In genomic region chr11:92168936-92169335, GRCh38 we compare ENCODE assay signal across 38 cellular contexts. TPM values are rescaled to one million over a fixed set of nuclear protein-coding genes. Genes with fewer than 3 reads are reported as not detected.
"Had no signal": no experiment of that assay in that cellular context is flagged by ENCODE, and none has a peak within 500 bp of the region (broad histone marks: within the 10 kb centered on the region; RNA-seq: fewer than 3 reads in every experiment).

No MANE protein-coding gene starts in this region.

- H3K27me3 Mint-ChIP-seq: activated CD4-positive, alpha-beta memory T cell treated with anti-CD3 and anti-CD28 coated beads, Interleukin-2, amount 10 ng/mL, durations not matched to agents 7 days and 5 days; activated CD4-positive, alpha-beta T cell treated with anti-CD3 and anti-CD28 coated beads for 36 hours; activated CD4-positive, alpha-beta T cell treated with anti-CD3 and anti-CD28 coated beads, Interleukin-2, amount 10 ng/mL, durations not matched to agents 7 days and 5 days; activated CD8-positive, alpha-beta memory T cell treated with anti-CD3 and anti-CD28 coated beads, Interleukin-2, amount 10 ng/mL, durations not matched to agents 7 days and 5 days; activated naive CD4-positive, alpha-beta T cell treated with anti-CD3 and anti-CD28 coated beads, Interleukin-2, amount 10 ng/mL, durations not matched to agents 7 days and 5 days; activated naive CD4-positive, alpha-beta T cell treated with anti-CD3 and anti-CD28 coated beads, Interleukin-2, amount 50 U/mL, for 24 hours; activated naive CD8-positive, alpha-beta T cell; activated naive CD8-positive, alpha-beta T cell treated with anti-CD3 and anti-CD28 coated beads, Interleukin-2, amount 10 ng/mL, durations not matched to agents 7 days and 5 days; activated naive CD8-positive, alpha-beta T cell treated with anti-CD3 and anti-CD28 coated beads, Interleukin-2, amount 50 U/mL, for 24 hours; activated T-cell treated with anti-CD3 and anti-CD28 coated beads, Interleukin-2, amount 50 U/mL, for 24 hours; central memory CD8-positive, alpha-beta T cell had no signal

- H3K4me3 ChIP-seq: ascending aorta, cardiac muscle cell had no signal

- DNase-seq: activated CD4-positive, alpha-beta memory T cell treated with anti-CD3 and anti-CD28 coated beads, Interleukin-2, amount 10 ng/mL, durations not matched to agents 7 days and 5 days; activated CD4-positive, alpha-beta T cell treated with anti-CD3 and anti-CD28 coated beads for 1 hour; activated CD4-positive, alpha-beta T cell treated with anti-CD3 and anti-CD28 coated beads for 36 hours; activated CD4-positive, alpha-beta T cell treated with anti-CD3 and anti-CD28 coated beads for 48 hours; activated CD4-positive, alpha-beta T cell treated with anti-CD3 and anti-CD28 coated beads, Interleukin-2, amount 10 ng/mL, durations not matched to agents 7 days and 5 days; activated CD4-positive, alpha-beta T cell treated with anti-CD3 and anti-CD28 coated beads, Interleukin-2, amount 50 U/mL, for 48 hours; activated CD4-positive, CD25-positive, alpha-beta regulatory T cell; activated CD8-positive, alpha-beta memory T cell treated with anti-CD3 and anti-CD28 coated beads for 24 hours; activated CD8-positive, alpha-beta memory T cell treated with anti-CD3 and anti-CD28 coated beads, Interleukin-2, amount 10 ng/mL, durations not matched to agents 7 days and 5 days; activated CD8-positive, alpha-beta memory T cell treated with anti-CD3 and anti-CD28 coated beads, Interleukin-2, amount 50 U/mL, for 48 hours; activated CD8-positive, alpha-beta T cell treated with anti-CD3 and anti-CD28 coated beads, Interleukin-2, amount 10 ng/mL, durations not matched to agents 7 days and 5 days; activated effector memory CD4-positive, alpha-beta T cell treated with Interleukin-2 at 50 U/mL for 16 hours; activated gamma-delta T cell; activated naive CD4-positive, alpha-beta T cell treated with anti-CD3 and anti-CD28 coated beads, Interleukin-2, amount 10 ng/mL, durations not matched to agents 7 days and 5 days; activated naive CD4-positive, alpha-beta T cell treated with Interleukin-2 at 50 U/mL for 16 hours; activated naive CD8-positive, alpha-beta T cell treated with anti-CD3 and anti-CD28 coated beads, Interleukin-2, amount 10 ng/mL, durations not matched to agents 7 days and 5 days; activated naive CD8-positive, alpha-beta T cell treated with anti-CD3 and anti-CD28 coated beads, Interleukin-2, amount 50 U/mL, for 24 hours; activated T-cell treated with anti-CD3 and anti-CD28 coated beads, Interleukin-2, amount 50 U/mL, for 24 hours; activated T-cell treated with anti-CD3 and anti-CD28 coated beads, Interleukin-2, amount 50 U/mL, for 48 hours; amygdala; anterior cingulate cortex; cerebellar nuclear complex; SW 1271; T-helper 1 cell; T-helper 2 cell; T-helper 9 cell had no signal

- H3K27me3 ChIP-seq: ascending aorta, cardiac muscle cell had no signal

- H3K9me3 Mint-ChIP-seq: activated naive CD8-positive, alpha-beta T cell treated with anti-CD3 and anti-CD28 coated beads, Interleukin-2, amount 10 ng/mL, durations not matched to agents 7 days and 5 days; activated naive CD8-positive, alpha-beta T cell treated with anti-CD3 and anti-CD28 coated beads, Interleukin-2, amount 50 U/mL, for 24 hours; activated T-cell treated with anti-CD3 and anti-CD28 coated beads, Interleukin-2, amount 50 U/mL, for 24 hours; T-helper 1 cell treated with Interleukin-12 subunit alpha and Interleukin-12 subunit beta and Interleukin-4 antibody, amounts not matched to agents 30 μg/mL and 1 μg/mL, for 36 hours had no signal

- H3K36me3 Mint-ChIP-seq: activated CD8-positive, alpha-beta memory T cell treated with anti-CD3 and anti-CD28 coated beads, Interleukin-2, amount 10 ng/mL, durations not matched to agents 7 days and 5 days; activated naive CD4-positive, alpha-beta T cell treated with anti-CD3 and anti-CD28 coated beads, Interleukin-2, amount 10 ng/mL, durations not matched to agents 7 days and 5 days; activated naive CD4-positive, alpha-beta T cell treated with anti-CD3 and anti-CD28 coated beads, Interleukin-2, amount 50 U/mL, for 24 hours; activated naive CD8-positive, alpha-beta T cell; activated naive CD8-positive, alpha-beta T cell treated with anti-CD3 and anti-CD28 coated beads, Interleukin-2, amount 10 ng/mL, durations not matched to agents 7 days and 5 days; brain had no signal

- H3K4me3 Mint-ChIP-seq: activated CD4-positive, alpha-beta memory T cell treated with anti-CD3 and anti-CD28 coated beads, Interleukin-2, amount 10 ng/mL, durations not matched to agents 7 days and 5 days; activated CD4-positive, alpha-beta T cell treated with anti-CD3 and anti-CD28 coated beads for 36 hours; activated CD4-positive, alpha-beta T cell treated with anti-CD3 and anti-CD28 coated beads, Interleukin-2, amount 10 ng/mL, durations not matched to agents 7 days and 5 days; activated CD8-positive, alpha-beta memory T cell treated with anti-CD3 and anti-CD28 coated beads, Interleukin-2, amount 10 ng/mL, durations not matched to agents 7 days and 5 days; activated CD8-positive, alpha-beta T cell treated with anti-CD3 and anti-CD28 coated beads, Interleukin-2, amount 10 ng/mL, durations not matched to agents 7 days and 5 days; activated naive CD4-positive, alpha-beta T cell treated with anti-CD3 and anti-CD28 coated beads, Interleukin-2, amount 10 ng/mL, durations not matched to agents 7 days and 5 days; activated naive CD4-positive, alpha-beta T cell treated with anti-CD3 and anti-CD28 coated beads, Interleukin-2, amount 50 U/mL, for 24 hours; activated naive CD8-positive, alpha-beta T cell; activated naive CD8-positive, alpha-beta T cell treated with anti-CD3 and anti-CD28 coated beads, Interleukin-2, amount 10 ng/mL, durations not matched to agents 7 days and 5 days; activated naive CD8-positive, alpha-beta T cell treated with anti-CD3 and anti-CD28 coated beads, Interleukin-2, amount 50 U/mL, for 24 hours; activated T-cell treated with anti-CD3 and anti-CD28 coated beads, Interleukin-2, amount 50 U/mL, for 24 hours; brain; central memory CD8-positive, alpha-beta T cell; T-helper 1 cell treated with Interleukin-12 subunit alpha and Interleukin-12 subunit beta and Interleukin-4 antibody, amounts not matched to agents 30 μg/mL and 1 μg/mL, for 36 hours; T-helper 2 cell treated with Interferon-gamma antibody and Interleukin-4, amounts not matched to agents 5 μg/mL and 100 μg/mL, for 36 hours; WTC11 had no signal

- ATAC-seq: activated CD4-positive, alpha-beta T cell treated with anti-CD3 and anti-CD28 coated beads for 36 hours; activated CD4-positive, CD25-positive, alpha-beta regulatory T cell treated with anti-CD3 and anti-CD28 coated beads, Interleukin-2, amount 50 U/mL, for 24 hours; activated CD8-positive, alpha-beta memory T cell treated with anti-CD3 and anti-CD28 coated beads, Interleukin-2, amount 10 ng/mL, durations not matched to agents 7 days and 5 days; activated CD8-positive, alpha-beta T cell treated with anti-CD3 and anti-CD28 coated beads, Interleukin-2, amount 10 ng/mL, durations not matched to agents 7 days and 5 days; activated naive CD8-positive, alpha-beta T cell treated with anti-CD3 and anti-CD28 coated beads, Interleukin-2, amount 50 U/mL, for 24 hours; WTC11 had no signal

- H3K27ac Mint-ChIP-seq: activated CD4-positive, alpha-beta memory T cell treated with anti-CD3 and anti-CD28 coated beads, Interleukin-2, amount 10 ng/mL, durations not matched to agents 7 days and 5 days; activated CD4-positive, alpha-beta T cell treated with anti-CD3 and anti-CD28 coated beads for 36 hours; activated CD4-positive, alpha-beta T cell treated with anti-CD3 and anti-CD28 coated beads, Interleukin-2, amount 10 ng/mL, durations not matched to agents 7 days and 5 days; activated CD8-positive, alpha-beta memory T cell treated with anti-CD3 and anti-CD28 coated beads, Interleukin-2, amount 10 ng/mL, durations not matched to agents 7 days and 5 days; activated CD8-positive, alpha-beta T cell treated with anti-CD3 and anti-CD28 coated beads, Interleukin-2, amount 10 ng/mL, durations not matched to agents 7 days and 5 days; activated naive CD4-positive, alpha-beta T cell treated with anti-CD3 and anti-CD28 coated beads, Interleukin-2, amount 10 ng/mL, durations not matched to agents 7 days and 5 days; activated naive CD4-positive, alpha-beta T cell treated with anti-CD3 and anti-CD28 coated beads, Interleukin-2, amount 50 U/mL, for 24 hours; activated naive CD8-positive, alpha-beta T cell; activated naive CD8-positive, alpha-beta T cell treated with anti-CD3 and anti-CD28 coated beads, Interleukin-2, amount 10 ng/mL, durations not matched to agents 7 days and 5 days; activated naive CD8-positive, alpha-beta T cell treated with anti-CD3 and anti-CD28 coated beads, Interleukin-2, amount 50 U/mL, for 24 hours; activated T-cell treated with anti-CD3 and anti-CD28 coated beads, Interleukin-2, amount 50 U/mL, for 24 hours; activated T-helper 2 cell treated with anti-CD3 and anti-CD28 coated beads, Interferon-gamma antibody, Interleukin-2, Interleukin-4, amounts not matched to agents 10 μg/mL and 5 μg/mL and 100 μg/mL, durations not matched to agents 14 hours and 24 hours and 36 hours; T-helper 1 cell treated with Interleukin-12 subunit alpha and Interleukin-12 subunit beta and Interleukin-4 antibody, amounts not matched to agents 30 μg/mL and 1 μg/mL, for 36 hours; T-helper 2 cell treated with Interferon-gamma antibody and Interleukin-4, amounts not matched to agents 5 μg/mL and 100 μg/mL, for 36 hours; WTC11 had no signal

- H3K36me3 ChIP-seq: ascending aorta, cardiac muscle cell had no signal

- H3K4me1 Mint-ChIP-seq: activated CD4-positive, alpha-beta memory T cell treated with anti-CD3 and anti-CD28 coated beads, Interleukin-2, amount 10 ng/mL, durations not matched to agents 7 days and 5 days; activated CD4-positive, alpha-beta T cell treated with anti-CD3 and anti-CD28 coated beads for 36 hours; activated CD4-positive, alpha-beta T cell treated with anti-CD3 and anti-CD28 coated beads, Interleukin-2, amount 10 ng/mL, durations not matched to agents 7 days and 5 days; activated CD8-positive, alpha-beta memory T cell treated with anti-CD3 and anti-CD28 coated beads, Interleukin-2, amount 10 ng/mL, durations not matched to agents 7 days and 5 days; activated naive CD4-positive, alpha-beta T cell treated with anti-CD3 and anti-CD28 coated beads, Interleukin-2, amount 10 ng/mL, durations not matched to agents 7 days and 5 days; activated naive CD4-positive, alpha-beta T cell treated with anti-CD3 and anti-CD28 coated beads, Interleukin-2, amount 50 U/mL, for 24 hours; activated naive CD8-positive, alpha-beta T cell treated with anti-CD3 and anti-CD28 coated beads, Interleukin-2, amount 10 ng/mL, durations not matched to agents 7 days and 5 days; activated naive CD8-positive, alpha-beta T cell treated with anti-CD3 and anti-CD28 coated beads, Interleukin-2, amount 50 U/mL, for 24 hours; brain; central memory CD8-positive, alpha-beta T cell; WTC11 had no signal

- H3K4me1 ChIP-seq: ascending aorta had no signal

- H3K27ac ChIP-seq: ascending aorta, cardiac muscle cell, VCaP had no signal

RNA-seq across cellular contexts. Expression of gene FAT3, which starts 55.7 kb away (rescaled TPM):
- total RNA-seq: activated CD4-positive, alpha-beta memory T cell treated with anti-CD3 and anti-CD28 coated beads, Interleukin-2, amount 10 ng/mL, durations not matched to agents 7 days and 5 days; activated CD4-positive, alpha-beta T cell treated with anti-CD3 and anti-CD28 coated beads for 36 hours; activated CD4-positive, alpha-beta T cell treated with anti-CD3 and anti-CD28 coated beads, Interleukin-2, amount 10 ng/mL, durations not matched to agents 7 days and 5 days; activated CD8-positive, alpha-beta memory T cell treated with anti-CD3 and anti-CD28 coated beads, Interleukin-2, amount 10 ng/mL, durations not matched to agents 7 days and 5 days; activated CD8-positive, alpha-beta T cell treated with anti-CD3 and anti-CD28 coated beads, Interleukin-2, amount 10 ng/mL, durations not matched to agents 7 days and 5 days; activated naive CD8-positive, alpha-beta T cell treated with anti-CD3 and anti-CD28 coated beads, Interleukin-2, amount 10 ng/mL, durations not matched to agents 7 days and 5 days had no signal
